ENCODE assay signal across 8 cellular contexts in the genomic region with DNA sequence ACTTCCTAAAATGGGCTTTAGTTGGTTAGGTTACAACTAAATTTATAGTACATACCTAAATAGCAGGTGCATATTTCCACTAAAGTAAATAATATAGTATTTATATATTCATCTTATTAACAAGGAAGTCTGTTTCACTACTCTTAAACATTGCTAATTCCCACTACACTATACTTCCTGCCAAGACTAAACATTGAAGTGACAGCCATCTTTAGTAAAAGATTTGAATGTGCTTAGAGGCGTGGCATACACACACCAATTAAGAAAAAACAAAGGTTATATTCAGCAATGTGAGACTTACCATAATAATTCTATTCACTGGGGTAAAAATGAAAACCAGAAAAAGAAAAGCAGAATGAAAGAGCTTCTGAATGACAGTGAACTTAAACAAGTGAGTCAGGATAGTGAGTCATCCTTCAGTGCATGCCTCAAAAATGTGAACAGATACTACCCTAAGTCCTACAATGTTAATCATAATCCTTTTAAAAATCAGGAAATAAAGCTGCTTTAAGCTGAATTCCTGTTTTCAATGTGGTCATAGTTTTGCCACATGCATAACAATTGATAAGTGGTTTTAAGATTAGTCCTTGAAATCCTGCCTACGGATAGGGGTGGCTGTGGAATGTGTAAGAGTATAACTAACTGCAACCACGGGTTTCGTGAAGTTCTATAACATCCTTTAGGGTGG. TPM values are rescaled to one million over a fixed set of nuclear protein-coding genes. Genes with fewer than 3 reads are reported as not detected.
DNase-seq lines count a peak whose midpoint lies in the region; ATAC-seq and TF ChIP-seq lines count a peak whose summit lies in the region.

No MANE protein-coding gene starts in this region.

- H3K9me2 ChIP-seq in Karpas-422 (replicated peaks; ENCODE audit: insufficient read depth, low read length): no peaks in the 10 kb centered on the region

- no peaks in the 10 kb centered on the region for H3K27me3 Mint-ChIP-seq in naive B cell

- H3K36me3 Mint-ChIP-seq in naive B cell: peaks cover 18 to 21% of the 10 kb centered on the region in 2 donors

- peak overlapping the region in 4 of 6 donors; percentile 33 to 99 (median 65) for H3K27ac Mint-ChIP-seq in naive B cell

- intact Hi-C loops in breast epithelium (cut with DNase I; ENCODE audit: low total_unique reads): no loop called here

- DNase-seq in EL: peak; percentile 93
- no peak for DNase-seq in Karpas-422
- DNase-seq in breast epithelium (ENCODE audit: low spot score in 2 of 2): no peak
- no peak for DNase-seq in naive B cell
- no peak for DNase-seq in NCI-H2029 treated with DMSO at 0.1 percent for 48 hours (lab: John Stamatoyannopoulos, UW)
- DNase-seq in GM19238 (ENCODE audit: insufficient read length, low spot score): no peak
- no peak for DNase-seq in 8988T

- H3K9me3 Mint-ChIP-seq in naive B cell: peaks cover 0 to 18% (median 11%) of the 10 kb centered on the region in 7 donors

- peaks cover 65 to 75% (median 73%) of the 10 kb centered on the region in 3 donors for H3K4me1 Mint-ChIP-seq in naive B cell

- no peak for TF ChIP-seq CTCF in breast epithelium (IDR thresholded peaks at IDR 0.05)

- H3K4me3 Mint-ChIP-seq in naive B cell: peak overlapping the region in 5 of 8 donors; percentile 19 to 69 (median 37)

- H3K27me3 ChIP-seq in Karpas-422 (ENCODE audit: low read length) (no peaks in the 10 kb centered on the region), breast epithelium (no peaks in the 10 kb centered on the region)

- ATAC-seq in naive B cell (ENCODE audit: low read depth in 2 of 2) (peak; percentile 17 to 30), GM18505 (IDR thresholded peaks at IDR 0.05; ENCODE audit: unreplicated experiment) (no peak)

- peaks cover 2% of the 10 kb centered on the region; the same call in 1 of the 2 replicates for H4K20me1 ChIP-seq in Karpas-422 (ENCODE audit: insufficient read depth, low read depth, low read length)

- H2AFZ ChIP-seq in Karpas-422 (ENCODE audit: low read length): no peak overlapping the region

- H3K9me3 ChIP-seq in Karpas-422 (ENCODE audit: low read length) (no peaks in the 10 kb centered on the region), breast epithelium (no peaks in the 10 kb centered on the region)

- H3K27ac ChIP-seq in Karpas-422 (ENCODE audit: low read length) (peak overlapping the region; percentile 96), breast epithelium (peak overlapping the region; percentile 49 to 72)

- H3K79me2 ChIP-seq in Karpas-422 (ENCODE audit: low read length): peaks cover 91% of the 10 kb centered on the region

- H3K4me2 ChIP-seq in Karpas-422 (ENCODE audit: low read depth, low read length, poor library complexity, severe bottlenecking): peak overlapping the region; percentile 84

- H3K4me3 ChIP-seq in Karpas-422 (ENCODE audit: low read length) (no peak overlapping the region), breast epithelium (no peak overlapping the region)

- TF ChIP-seq POLR2A in breast epithelium (IDR thresholded peaks at IDR 0.05) (no peak), GM18505 (IDR thresholded peaks at IDR 0.05; ENCODE audit: borderline replicate concordance, extremely low read depth, insufficient read depth, insufficient read length) (no peak)

- H3K4me1 ChIP-seq in Karpas-422 (ENCODE audit: low read length) (peaks cover 88% of the 10 kb centered on the region), breast epithelium (no peaks in the 10 kb centered on the region)

- H3K36me3 ChIP-seq in Karpas-422 (ENCODE audit: insufficient read depth, low read length) (peaks cover 9% of the 10 kb centered on the region; the same call in 1 of the 2 replicates), breast epithelium (no peaks in the 10 kb centered on the region)

- no peak overlapping the region for H3K9ac ChIP-seq in Karpas-422 (ENCODE audit: low read length)

RNA-seq across cellular contexts. Expression of gene USP6NL, which starts 59.4 kb away (rescaled TPM):
- 54.3 and 63.9 TPM in 2 replicates for total RNA-seq in Karpas-422 (2014; rRNA removed; shearing (Covaris generic); ENCODE audit: low replicate concordance)
- 10 to 100 TPM; 13.8 to 28.7 (median 19.7) TPM for total RNA-seq in breast epithelium
- polyA plus RNA-seq in naive B cell (ENCODE audit: low read depth in 6 of 6): 10 to 100 TPM; 37.8 to 56.8 (median 50.2) TPM
